Comparison of ENCODE assay signal across 5 cellular contexts in genomic region chr5:34261020-34261419, GRCh38.
DNase-seq lines count a peak whose midpoint lies in the region; ATAC-seq, FAIRE-seq and TF ChIP-seq lines count a peak whose summit lies in the region.
"Not testable (repeated sequence)": the region's sequence is repeated elsewhere in the genome, so short reads cannot be mapped to it uniquely, and the experiment has no call there.

No MANE protein-coding gene starts in this region.

- DNase-seq in RCC 7860 (ENCODE audit: low spot score); GM12878 (ENCODE audit: low read depth, low spot score); urothelium cell line (ENCODE audit: low spot score): not testable (repeated sequence)

- not testable (repeated sequence) for H3K79me2 ChIP-seq in GM12878 (ENCODE audit: control insufficient read depth, insufficient read depth, low read length)

- H3K27me3 ChIP-seq in GM12878 (replicated peaks in 1 of 2; ENCODE audit: control insufficient read depth in 2 of 2, insufficient read depth in 2 of 2, low read length in 1 of 2): not testable (repeated sequence)

- SMC1A ChIA-PET in GM12878 (lab: Charles Lee; ENCODE audit: uncharacterized antibody, unreplicated experiment): not testable (repeated sequence)

- not testable (repeated sequence) for H3K4me3 ChIP-seq in GM12878

- POLR2A ChIA-PET in GM12878 (lab: Charles Lee): not testable (repeated sequence)

- peak; percentile 23 for FAIRE-seq in RCC 7860 (lab: Jason Lieb, UNC)
- not testable (repeated sequence) for FAIRE-seq in GM12878 (lab: Jason Lieb, UNC)
- FAIRE-seq in urothelium cell line (lab: Jason Lieb, UNC): peak; percentile 63

- in situ Hi-C loops in GM12878 (cut with MboI): not testable (repeated sequence)

- not testable (repeated sequence) for H2AFZ ChIP-seq in GM12878 (ENCODE audit: control insufficient read depth, low read depth, low read length)

- not testable (repeated sequence) for TF ChIP-seq EP300 in GM12878 (IDR thresholded peaks at IDR 0.05; ENCODE audit: borderline replicate concordance in 1 of 2, control insufficient read depth in 1 of 2, low read depth in 2 of 2, low read length in 2 of 2)

- RAD21 ChIA-PET in GM12878 (lab: Charles Lee; ENCODE audit: unreplicated experiment): not testable (repeated sequence)

- H3K4me1 ChIP-seq in GM12878 (ENCODE audit: control insufficient read depth, insufficient read depth, low read length): not testable (repeated sequence)

- H3K36me3 ChIP-seq in GM12878 (ENCODE audit: control insufficient read depth in 2 of 2, insufficient read depth in 2 of 2, low read length in 1 of 2): not testable (repeated sequence)

- TF ChIP-seq CTCF in GM12878 (IDR thresholded peaks at IDR 0.05 in 2 of 3, conservative IDR thresholded peaks at IDR 0.05 in 1 of 3; ENCODE audit: control insufficient read depth in 2 of 3, extremely low read depth in 1 of 3, insufficient read depth in 1 of 3, low read depth in 3 of 3, low read length in 3 of 3): not testable (repeated sequence)

- intact Hi-C loops in GM12878 (cut with micrococcal nuclease; ENCODE audit: unreplicated experiment): not testable (repeated sequence)

- H4K20me1 ChIP-seq in GM12878 (ENCODE audit: control insufficient read depth, insufficient read depth): not testable (repeated sequence)

- not testable (repeated sequence) for H3K9me3 ChIP-seq in GM12878 (replicated peaks; ENCODE audit: control insufficient read depth, insufficient read depth, low read length)

- BruUV-seq in GM12878 (replicated peaks; lab: Mats Ljungman, UMichigan): not testable (repeated sequence)

- TF ChIP-seq RAD21 in GM12878 (IDR thresholded peaks at IDR 0.05; ENCODE audit: insufficient read depth, low read depth, low read length): not testable (repeated sequence)

- ATAC-seq in GM18868 (IDR thresholded peaks at IDR 0.05; ENCODE audit: unreplicated experiment) (peak; percentile 60), GM19351 (IDR thresholded peaks at IDR 0.05; ENCODE audit: unreplicated experiment) (peak; percentile 70), GM12878 (peak; percentile 44; the same call in 2 of the 3 replicates)

- CTCF ChIA-PET in GM12878 (lab: Yijun Ruan, JAX): not testable (repeated sequence)

- 19% methylated on average over 3 of the region's 4 CpGs for WGBS in GM12878 (ENCODE audit: insufficient coverage, insufficient replicate concordance, low lambda C conversion rate, missing lambda C conversion rate)

- not testable (repeated sequence) for H3K4me2 ChIP-seq in GM12878 (ENCODE audit: control insufficient read depth, insufficient read depth)

- not testable (repeated sequence) for H3K27ac ChIP-seq in GM12878 (ENCODE audit: control insufficient read depth, insufficient read depth)

- H3K9ac ChIP-seq in GM12878 (ENCODE audit: control insufficient read depth, insufficient read depth, low read length): not testable (repeated sequence)

- TF ChIP-seq POLR2A in GM12878 (IDR thresholded peaks at IDR 0.05; ENCODE audit: low read depth, low read length): not testable (repeated sequence)
